21 cellular contexts compared by ENCODE assay signal in genomic region chr2:133951209-133951608, GRCh38.
"Had no signal": no experiment of that assay in that cellular context is flagged by ENCODE, and none has a peak within 500 bp of the region (broad histone marks: within the 10 kb centered on the region; RNA-seq: fewer than 3 reads in every experiment).

No MANE protein-coding gene starts in this region.

- H3K9ac ChIP-seq: neural progenitor cell had no signal

- H3K9me3 ChIP-seq: gastrocnemius medialis, mucosa of descending colon, ovary, right atrium auricular region had no signal

- H3K4me3 ChIP-seq: gastrocnemius medialis, mucosa of descending colon, neural progenitor cell, ovary, right atrium auricular region, sigmoid colon, skin epidermis had no signal

- H3K4me1 ChIP-seq: gastrocnemius medialis, neural progenitor cell, sigmoid colon had no signal

- H3K36me3 Mint-ChIP-seq: natural killer cell treated with Interleukin-12 subunit alpha and Interleukin-12 subunit beta and Interleukin-15 and Interleukin-18, amount 100 ng/mL, for 72 hours; neural progenitor cell; type B pancreatic cell had no signal

- H3K36me3 ChIP-seq: gastrocnemius medialis, neural progenitor cell, ovary, right atrium auricular region, sigmoid colon had no signal

- H3K27me3 ChIP-seq: gastrocnemius medialis, neural progenitor cell, ovary, right atrium auricular region, sigmoid colon had no signal

- H3K27ac ChIP-seq: gastrocnemius medialis, neural progenitor cell, ovary, sigmoid colon, skin epidermis had no signal

- H3K4me1 Mint-ChIP-seq: neural progenitor cell had no signal

- H2AFZ ChIP-seq: neural progenitor cell had no signal

- H3K27ac Mint-ChIP-seq: natural killer cell treated with Interleukin-12 subunit alpha and Interleukin-12 subunit beta and Interleukin-15 and Interleukin-18, amount 100 ng/mL, for 72 hours; neural progenitor cell; type B pancreatic cell had no signal

- ATAC-seq: esophagus mucosa; gastrocnemius medialis; left lobe of liver; mucosa of descending colon; natural killer cell treated with Interleukin-12 subunit alpha and Interleukin-12 subunit beta and Interleukin-15 and Interleukin-18, amount 100 ng/mL, for 72 hours had no signal

- H3K4me3 Mint-ChIP-seq: natural killer cell treated with Interleukin-12 subunit alpha and Interleukin-12 subunit beta and Interleukin-15 and Interleukin-18, amount 100 ng/mL, for 72 hours; neural progenitor cell; type B pancreatic cell had no signal

- DNase-seq: cortex of kidney; effector memory CD4-positive, alpha-beta T cell; gastrocnemius medialis; glutamatergic neuron; islet precursor cell; mammary epithelial cell; mucosa of descending colon; ovary; sigmoid colon; stimulated activated CD4-positive, alpha-beta T cell treated with anti-CD3 and anti-CD28 coated beads, Interleukin-2, amount 100 ng/mL, for 24 hours; stimulated activated CD4-positive, alpha-beta T cell treated with anti-CD3 and anti-CD28 coated beads, Interleukin-4, amount 100 ng/mL, for 4 hours; stimulated activated naive CD4-positive, alpha-beta T cell treated with Interleukin-2 at 50 U/mL for 16 hours had no signal

- H3K9me3 Mint-ChIP-seq: natural killer cell treated with Interleukin-12 subunit alpha and Interleukin-12 subunit beta and Interleukin-15 and Interleukin-18, amount 100 ng/mL, for 72 hours; neural progenitor cell; type B pancreatic cell had no signal

- FAIRE-seq: endometrium, urothelium cell line had no signal

- H3K4me2 ChIP-seq: neural progenitor cell had no signal
